ENCODE assay signal across 7 cellular contexts in genomic region chr19:12697425-12697824, GRCh38. TPM values are rescaled to one million over a fixed set of nuclear protein-coding genes. Genes with fewer than 3 reads are reported as not detected.
DNase-seq lines count a peak whose midpoint lies in the region; ATAC-seq and TF ChIP-seq lines count a peak whose summit lies in the region.
"Not testable (repeated sequence)": the region's sequence is repeated elsewhere in the genome, so short reads cannot be mapped to it uniquely, and the experiment has no call there.
"Had no signal": no experiment of that assay in that cellular context is flagged by ENCODE, and none has a peak within 500 bp of the region (broad histone marks: within the 10 kb centered on the region; RNA-seq: fewer than 3 reads in every experiment).

No MANE protein-coding gene starts in this region.

- not testable (repeated sequence) for H3K27me3 Mint-ChIP-seq in CD14-positive monocyte (ENCODE audit: low read depth in 3 of 3); activated naive CD4-positive, alpha-beta T cell treated with anti-CD3 and anti-CD28 coated beads, Interleukin-2, amount 50 U/mL, for 24 hours; naive thymus-derived CD8-positive, alpha-beta T cell

- not testable (repeated sequence) for TF ChIP-seq CTCF in CD14-positive monocyte (IDR thresholded peaks at IDR 0.05); NB4 (IDR thresholded peaks at IDR 0.05; ENCODE audit: low read depth, low read length)

- not testable (repeated sequence) for ATAC-seq in naive thymus-derived CD8-positive, alpha-beta T cell

- TF ChIP-seq POLR2A in NB4 (IDR thresholded peaks at IDR 0.05; ENCODE audit: extremely low read depth, insufficient read length) = not testable (repeated sequence)

- peak overlapping the region in 1 of 2 donors; percentile 82 for H3K4me3 Mint-ChIP-seq in CD14-positive monocyte
- H3K4me3 Mint-ChIP-seq in activated naive CD4-positive, alpha-beta T cell treated with anti-CD3 and anti-CD28 coated beads, Interleukin-2, amount 50 U/mL, for 24 hours = peak overlapping the region; percentile 7
- peak overlapping the region in 7 of 10 donors; percentile 19 to 88 (median 34) for H3K4me3 Mint-ChIP-seq in naive thymus-derived CD8-positive, alpha-beta T cell

- POLR2A ChIA-PET in naive thymus-derived CD8-positive, alpha-beta T cell (lab: Charles Lee) = interaction anchor here (0.9 to 3.2 kb wide), 7 partner anchors 16 to 96 kb away, joined by 3 to 19 read pairs (median 5); partner anchors contain the start of genes DHPS, JUNB and TRIR

- H3K9me3 Mint-ChIP-seq in CD14-positive monocyte; activated naive CD4-positive, alpha-beta T cell treated with anti-CD3 and anti-CD28 coated beads, Interleukin-2, amount 50 U/mL, for 24 hours; naive thymus-derived CD8-positive, alpha-beta T cell: not testable (repeated sequence)

- DNase-seq in CD14-positive monocyte (ENCODE audit: low spot score); NB4 (ENCODE audit: low read depth); naive thymus-derived CD8-positive, alpha-beta T cell: not testable (repeated sequence)

- peak overlapping the region; percentile 81 for H3K4me3 ChIP-seq in NB4 (ENCODE audit: low read depth, low read length)

- H3K4me1 Mint-ChIP-seq in CD14-positive monocyte = peaks cover 17% of the 10 kb centered on the region
- H3K4me1 Mint-ChIP-seq in activated naive CD4-positive, alpha-beta T cell treated with anti-CD3 and anti-CD28 coated beads, Interleukin-2, amount 50 U/mL, for 24 hours = peaks cover 13% of the 10 kb centered on the region
- peaks cover 4 to 19% (median 8%) of the 10 kb centered on the region in 4 donors for H3K4me1 Mint-ChIP-seq in naive thymus-derived CD8-positive, alpha-beta T cell

- peaks cover 19 to 32% of the 10 kb centered on the region in 2 donors for H3K36me3 Mint-ChIP-seq in CD14-positive monocyte
- H3K36me3 Mint-ChIP-seq in activated naive CD4-positive, alpha-beta T cell treated with anti-CD3 and anti-CD28 coated beads, Interleukin-2, amount 50 U/mL, for 24 hours = not testable (repeated sequence)
- peaks cover 0 to 17% (median 0%) of the 10 kb centered on the region in 3 donors for H3K36me3 Mint-ChIP-seq in naive thymus-derived CD8-positive, alpha-beta T cell

- intact Hi-C loops in CD14-positive monocyte (cut with micrococcal nuclease) = not testable (repeated sequence)

- H3K27ac Mint-ChIP-seq in CD14-positive monocyte = peak overlapping the region; percentile 92 to 98 (median 96)
- H3K27ac Mint-ChIP-seq in activated naive CD4-positive, alpha-beta T cell treated with anti-CD3 and anti-CD28 coated beads, Interleukin-2, amount 50 U/mL, for 24 hours = not testable (repeated sequence)
- H3K27ac Mint-ChIP-seq in naive thymus-derived CD8-positive, alpha-beta T cell = peak overlapping the region in 6 of 10 donors; percentile 32 to 99 (median 78)

RNA-seq across cellular contexts. Expression of gene FBXW9, which starts 1.0 kb away (rescaled TPM):
- polyA plus RNA-seq in CD14-positive monocyte = 1 to 10 TPM; 5.1 to 7.2 TPM
- 1 to 10 TPM; 2.8 to 2.9 TPM for total RNA-seq in naive thymus-derived CD8-positive, alpha-beta T cell
- 1 to 10 TPM; 4.3 to 5.7 (median 5.4) TPM for polyA plus RNA-seq in naive thymus-derived CD8-positive, alpha-beta T cell

RNA-seq across cellular contexts. Expression of gene GNG14, which starts 9.6 kb away (rescaled TPM):
- not detected for polyA plus RNA-seq in CD14-positive monocyte
- not detected for total RNA-seq in naive thymus-derived CD8-positive, alpha-beta T cell
- not detected for polyA plus RNA-seq in naive thymus-derived CD8-positive, alpha-beta T cell
- total RNA-seq: kidney, occipital lobe, Right ventricle myocardium superior had no signal

RNA-seq across cellular contexts. Expression of gene DHPS, which starts 15.7 kb away (rescaled TPM):
- 10 to 100 TPM; 51.0 to 53.4 TPM for polyA plus RNA-seq in CD14-positive monocyte
- 100 to 1,000 TPM; 219 to 224 TPM for total RNA-seq in naive thymus-derived CD8-positive, alpha-beta T cell
- 100 to 1,000 TPM in 1 of 3 donors, 10 to 100 TPM in 2; 74.8 to 108 (median 88.9) TPM for polyA plus RNA-seq in naive thymus-derived CD8-positive, alpha-beta T cell

RNA-seq across cellular contexts. Expression of gene TNPO2, which starts 26.3 kb away (rescaled TPM):
- under 1 TPM; 0.28 to 0.52 TPM for polyA plus RNA-seq in CD14-positive monocyte
- 10 to 100 TPM; 80.5 to 81.7 TPM for total RNA-seq in naive thymus-derived CD8-positive, alpha-beta T cell
- polyA plus RNA-seq in naive thymus-derived CD8-positive, alpha-beta T cell = 1 to 10 TPM; 2.0 to 3.1 (median 2.6) TPM

RNA-seq across cellular contexts. Expression of gene WDR83, which starts 30.8 kb away (rescaled TPM):
- 1 to 10 TPM; 7.9 to 9.9 TPM for polyA plus RNA-seq in CD14-positive monocyte
- total RNA-seq in naive thymus-derived CD8-positive, alpha-beta T cell = 10 to 100 TPM; 17.6 to 22.7 TPM
- 10 to 100 TPM; 12.6 to 19.9 (median 12.9) TPM for polyA plus RNA-seq in naive thymus-derived CD8-positive, alpha-beta T cell
